ENCODE assay signal across 26 cellular contexts in the genomic region with DNA sequence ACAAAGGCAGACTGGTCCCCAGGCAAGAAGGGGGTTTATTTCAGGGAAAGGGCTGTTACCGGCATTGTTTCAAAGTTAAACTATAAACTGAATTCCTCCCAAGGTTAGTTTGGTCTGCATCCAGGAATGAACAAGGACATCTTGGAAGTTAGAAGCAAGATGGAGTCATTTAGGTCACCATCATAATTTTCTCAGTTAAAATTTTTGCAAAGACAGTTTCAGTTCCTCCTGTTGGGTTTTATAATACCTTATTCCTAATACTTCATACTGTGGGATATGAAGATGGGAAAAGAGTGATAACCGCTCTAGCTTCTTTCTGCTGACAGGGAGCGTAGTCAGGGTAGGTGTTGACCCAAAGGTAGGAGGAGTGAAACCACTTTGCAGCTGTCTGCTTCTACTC. TPM values are rescaled to one million over a fixed set of nuclear protein-coding genes. Genes with fewer than 3 reads are reported as not detected.
"Had no signal": no experiment of that assay in that cellular context is flagged by ENCODE, and none has a peak within 500 bp of the region (broad histone marks: within the 10 kb centered on the region; RNA-seq: fewer than 3 reads in every experiment).

No MANE protein-coding gene starts in this region.

- H3K27ac ChIP-seq: cardiac muscle cell, epithelial cell of prostate, pancreas had no signal

- H3K4me3 Mint-ChIP-seq: activated B cell treated with CpG ODN at 0.5 μM for 24 hours; activated naive CD8-positive, alpha-beta T cell; naive thymus-derived CD8-positive, alpha-beta T cell had no signal

- DNase-seq: activated B cell treated with CpG ODN at 0.5 μM for 24 hours; activated CD4-positive, alpha-beta T cell treated with anti-CD3 and anti-CD28 coated beads for 4 hours; activated CD8-positive, alpha-beta memory T cell treated with anti-CD3 and anti-CD28 coated beads, Interleukin-2, amount 50 U/mL, for 4 hours; activated gamma-delta T cell; activated T-cell treated with anti-CD3 and anti-CD28 coated beads, Interleukin-2, amount 50 U/mL, for 48 hours; amniotic stem cell; foreskin fibroblast; hippocampal formation; left cardiac atrium; mesendoderm; naive thymus-derived CD8-positive, alpha-beta T cell; pancreas; stimulated activated CD4-positive, alpha-beta T cell treated with anti-CD3 and anti-CD28 coated beads, Interleukin-4, amount 100 ng/mL, for 1 hour; stimulated activated naive CD4-positive, alpha-beta T cell had no signal

- H3K4me1 ChIP-seq: pancreas had no signal

- H3K9me3 Mint-ChIP-seq: activated B cell treated with CpG ODN at 0.5 μM for 24 hours; naive thymus-derived CD8-positive, alpha-beta T cell had no signal

- H3K27me3 Mint-ChIP-seq: activated B cell treated with CpG ODN at 0.5 μM for 24 hours; activated naive CD8-positive, alpha-beta T cell; naive thymus-derived CD8-positive, alpha-beta T cell had no signal

- H3K9me3 ChIP-seq: pancreas had no signal

- ATAC-seq: left cardiac atrium; naive thymus-derived CD8-positive, alpha-beta T cell; pancreas; sciatic nerve had no signal

- H3K4me2 ChIP-seq: smooth muscle cell had no signal

- FAIRE-seq: islet of Langerhans, pancreas had no signal

- H3K27ac Mint-ChIP-seq: activated B cell treated with CpG ODN at 0.5 μM for 24 hours; activated naive CD8-positive, alpha-beta T cell had no signal

- H3K4me3 ChIP-seq: cardiac muscle cell, pancreas, smooth muscle cell had no signal

- H3K27me3 ChIP-seq: cardiac muscle cell, pancreas had no signal

RNA-seq across cellular contexts. Expression of a gene that starts 59.7 kb away (rescaled TPM):
- total RNA-seq: activated B cell treated with CpG ODN at 0.5 μM for 24 hours; cardiac muscle cell; dermis microvascular lymphatic vessel endothelial cell; left cardiac atrium; lower leg skin; mucosa of gallbladder; naive thymus-derived CD8-positive, alpha-beta T cell; pancreas; pulmonary artery endothelial cell; sciatic nerve; smooth muscle cell; urinary bladder had no signal
- polyA plus RNA-seq: naive thymus-derived CD8-positive, alpha-beta T cell; pancreas; smooth muscle cell; thymus; urinary bladder had no signal
